Comparison of ENCODE assay signal across 24 cellular contexts in the genomic region with DNA sequence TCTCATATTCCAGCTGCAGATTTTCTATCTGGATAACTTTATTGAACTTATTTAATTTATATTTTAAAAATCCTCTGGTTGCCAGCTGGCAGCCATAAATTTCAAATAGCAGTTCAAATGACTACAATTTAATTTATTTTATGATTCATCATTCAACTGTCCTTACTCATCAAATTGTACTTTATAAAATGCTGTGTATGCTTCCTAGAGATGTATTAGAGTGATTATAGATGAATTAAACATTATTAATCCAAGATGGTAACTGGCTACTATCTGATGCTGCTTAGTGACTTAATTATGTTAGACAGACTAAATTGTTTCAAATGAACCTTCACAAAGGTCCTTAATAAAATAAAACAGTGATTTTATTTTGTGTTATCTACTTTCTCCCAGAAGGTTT.
"Had no signal": no experiment of that assay in that cellular context is flagged by ENCODE, and none has a peak within 500 bp of the region (broad histone marks: within the 10 kb centered on the region; RNA-seq: fewer than 3 reads in every experiment).

No MANE protein-coding gene starts in this region.

- H3K36me3 ChIP-seq: cardiac muscle cell, colonic mucosa, gastroesophageal sphincter, right atrium auricular region, spleen, suprapubic skin, tibial artery had no signal

- H3K27ac ChIP-seq: cardiac muscle cell, colonic mucosa, gastroesophageal sphincter, hepatocyte, parathyroid adenoma, psoas muscle, right atrium auricular region, spleen, suprapubic skin, tibial artery, VCaP had no signal

- H3K4me2 ChIP-seq: hepatocyte had no signal

- H3K79me2 ChIP-seq: hepatocyte, parathyroid adenoma had no signal

- H3K4me1 ChIP-seq: colonic mucosa, tibial artery had no signal

- ATAC-seq: activated CD4-positive, CD25-positive, alpha-beta regulatory T cell treated with anti-CD3 and anti-CD28 coated beads, Interleukin-2, amount 50 U/mL, for 24 hours; gastroesophageal sphincter; left cardiac atrium; psoas muscle had no signal

- H3K27me3 ChIP-seq: cardiac muscle cell, colonic mucosa, gastroesophageal sphincter, hepatocyte, right atrium auricular region, spleen, suprapubic skin, tibial artery had no signal

- H3K4me3 ChIP-seq: cardiac muscle cell, colonic mucosa, gastroesophageal sphincter, hepatocyte, psoas muscle, right atrium auricular region, spleen, suprapubic skin, tibial artery had no signal

- H3K9me3 ChIP-seq: colonic mucosa, gastroesophageal sphincter, psoas muscle, right atrium auricular region, suprapubic skin, tibial artery had no signal

- DNase-seq: activated CD4-positive, alpha-beta memory T cell treated with anti-CD3 and anti-CD28 coated beads for 36 hours; activated CD4-positive, alpha-beta T cell treated with anti-CD3 and anti-CD28 coated beads, Interleukin-2, amount 10 ng/mL, durations not matched to agents 24 days and 14 days; activated CD8-positive, alpha-beta memory T cell treated with anti-CD3 and anti-CD28 coated beads, Interleukin-2, amount 50 U/mL, for 4 hours; activated T-cell treated with anti-CD3 and anti-CD28 coated beads, Interleukin-2, amount 50 U/mL, for 24 hours; cerebellar nuclear complex; colonic mucosa; effector CD8-positive, alpha-beta T cell; left cardiac atrium; left ventricle myocardium superior; naive B cell; nucleus accumbens; psoas muscle; spleen; stimulated activated naive CD4-positive, alpha-beta T cell; T-helper 9 cell; tibial artery had no signal

- H3K9ac ChIP-seq: parathyroid adenoma had no signal

- H2AFZ ChIP-seq: hepatocyte, parathyroid adenoma had no signal
